ENCODE assay signal across 8 cellular contexts in the genomic region with DNA sequence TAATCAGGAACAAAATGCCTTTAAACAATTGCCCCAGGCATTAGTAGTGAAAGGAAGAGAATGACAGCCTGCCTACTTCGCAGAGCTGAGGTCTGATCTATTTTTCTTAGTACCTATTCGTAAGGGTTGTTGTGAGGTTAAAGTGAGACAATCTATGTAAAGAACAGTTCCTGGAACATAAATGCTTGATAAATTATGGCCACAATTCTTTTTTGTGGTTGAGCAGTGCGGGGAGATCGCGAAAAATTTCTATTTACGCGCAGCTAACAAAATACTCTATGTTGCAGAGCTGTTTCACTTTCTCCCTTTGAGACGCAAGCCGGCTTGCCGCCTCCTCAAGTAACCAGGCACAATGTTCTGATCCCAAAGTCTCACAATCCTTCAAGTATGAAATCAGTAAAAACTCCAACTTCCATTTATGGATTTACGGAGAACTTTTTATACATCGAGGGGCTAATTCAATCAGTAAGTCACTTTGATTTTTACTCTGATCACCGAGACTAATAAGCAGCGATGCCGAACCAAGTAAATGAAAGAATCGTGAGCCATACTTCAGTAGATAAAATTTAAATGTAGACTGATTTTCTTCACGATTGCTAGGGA. TPM values are rescaled to one million over a fixed set of nuclear protein-coding genes. Genes with fewer than 3 reads are reported as not detected.
DNase-seq lines count a peak whose midpoint lies in the region; ATAC-seq and TF ChIP-seq lines count a peak whose summit lies in the region.

No MANE protein-coding gene starts in this region.

- intact Hi-C loops in A673 (cut with micrococcal nuclease; ENCODE audit: unreplicated experiment) = loop anchor here (2.0 to 5.0 kb wide), 3 partner anchors 42 to 163 kb away; no protein-coding TSS in a partner anchor

- H3K9me3 ChIP-seq in A673 (ENCODE audit: low read depth, low read length, poor library complexity, severe bottlenecking) = no peaks in the 10 kb centered on the region

- peaks cover 12% of the 10 kb centered on the region for H3K4me1 ChIP-seq in A673 (ENCODE audit: insufficient read depth, low read length, poor library complexity, severe bottlenecking)

- BruUV-seq in A673 (replicated peaks; lab: Mats Ljungman, UMichigan) = TSS peak; percentile 94

- ATAC-seq in GM18861 (IDR thresholded peaks at IDR 0.05; ENCODE audit: unreplicated experiment) (peak; percentile 0), HG02840 (IDR thresholded peaks at IDR 0.05; ENCODE audit: low FRiP score, unreplicated experiment) (no peak)

- POLR2A ChIA-PET in A673 (lab: Charles Lee; ENCODE audit: low non-redundant PET) = interaction anchor here (0.6 to 1.0 kb wide), 2 partner anchors 32 to 44 kb away, joined by 3 to 4 read pairs; no protein-coding TSS in a partner anchor

- no peaks in the 10 kb centered on the region for H3K27me3 ChIP-seq in A673 (replicated peaks; ENCODE audit: insufficient read depth, low read depth, low read length, poor library complexity)

- peak; percentile 64 for DNase-seq in A673 (ENCODE audit: low spot score)
- peak; percentile 11 for DNase-seq in NCI-H82 treated with DMSO at 0.1 percent for 48 hours (lab: John Stamatoyannopoulos, UW; ENCODE audit: unreplicated experiment)
- peak; percentile 26 for DNase-seq in activated T-cell treated with anti-CD3 and anti-CD28 coated beads for 4 hours
- DNase-seq in epithelial cell of esophagus (ENCODE audit: low read depth) = peak; percentile 57
- DNase-seq in mucosa of gallbladder (ENCODE audit: low spot score) = peak; percentile 56
- DNase-seq in stimulated activated naive CD4-positive, alpha-beta T cell treated with Interleukin-2 at 50 U/mL for 16 hours (lab: John Stamatoyannopoulos, UW) = peak; percentile 24

- H3K27ac ChIP-seq in A673 (ENCODE audit: low read depth, low read length, poor library complexity, severe bottlenecking) = peak overlapping the region; percentile 81

- CTCF ChIA-PET in A673 (lab: Charles Lee) = interaction anchor here (0.6 to 2.0 kb wide), 4 partner anchors 13 to 97 kb away, joined by 3 to 11 read pairs (median 4); no protein-coding TSS in a partner anchor

- no peak for TF ChIP-seq CTCF in A673 (conservative IDR thresholded peaks at IDR 0.05; ENCODE audit: low read depth, low read length)
- no peak for TF ChIP-seq CTCF in epithelial cell of esophagus (IDR thresholded peaks at IDR 0.05; ENCODE audit: insufficient read depth, low read depth, low read length, missing control alignments)

- H3K4me3 ChIP-seq in A673 (ENCODE audit: low read depth, low read length, poor library complexity, severe bottlenecking) (peak overlapping the region; percentile 96), epithelial cell of esophagus (ENCODE audit: low read length) (peak overlapping the region; percentile 96)

- peaks cover 13% of the 10 kb centered on the region for H3K36me3 ChIP-seq in A673 (ENCODE audit: insufficient read depth, low read length, poor library complexity, severe bottlenecking)

RNA-seq across cellular contexts. Expression of a gene that starts 0.8 kb away (rescaled TPM):
- total RNA-seq in A673 (2021) = 26.4 and 36.1 TPM in 2 replicates
- 244 TPM for total RNA-seq in mucosa of gallbladder

RNA-seq across cellular contexts. Expression of a gene that starts 38.2 kb away (rescaled TPM):
- total RNA-seq in A673 (2021) (14.3 and 14.5 TPM in 2 replicates), mucosa of gallbladder (2.2 TPM)

Comparison
In these comparisons a context has a peak if more than half of its experiments do, and no peak if none do; other contexts are left out.
1. DNase-seq: peak in every context shown above with its lines; median percentile 64 in A673; 57 in epithelial cell of esophagus; 56 in mucosa of gallbladder; 26 in activated T-cell treated with anti-CD3 and anti-CD28 coated beads for 4 hours; 24 in stimulated activated naive CD4-positive, alpha-beta T cell treated with Interleukin-2 at 50 U/mL for 16 hours; 11 in NCI-H82 treated with DMSO at 0.1 percent for 48 hours.